Comparison of ENCODE assay signal across 9 cellular contexts in genomic region chr7:101602484-101603241, GRCh38. TPM values are rescaled to one million over a fixed set of nuclear protein-coding genes. Genes with fewer than 3 reads are reported as not detected.
DNase-seq lines count a peak whose midpoint lies in the region; ATAC-seq and TF ChIP-seq lines count a peak whose summit lies in the region.
"Had no signal": no experiment of that assay in that cellular context is flagged by ENCODE, and none has a peak within 500 bp of the region (broad histone marks: within the 10 kb centered on the region; RNA-seq: fewer than 3 reads in every experiment).

No MANE protein-coding gene starts in this region.

- no peak overlapping the region for H3K27ac ChIP-seq in endodermal cell (ENCODE audit: low read depth, low read length)

- H3K27me3 Mint-ChIP-seq in HFFc6 (ENCODE audit: insufficient read depth) (no peaks in the 10 kb centered on the region; the same call in 1 of the 2 replicates), endodermal cell (ENCODE audit: insufficient read depth) (peaks cover 2% of the 10 kb centered on the region)

- H3K9me3 Mint-ChIP-seq in HFFc6: no peaks in the 10 kb centered on the region
- no peaks in the 10 kb centered on the region for H3K9me3 Mint-ChIP-seq in endodermal cell

- no peak for ATAC-seq in HG02852 (IDR thresholded peaks at IDR 0.05; ENCODE audit: unreplicated experiment)

- no peak overlapping the region for H3K27ac Mint-ChIP-seq in HFFc6
- no peak overlapping the region for H3K27ac Mint-ChIP-seq in endodermal cell

- H3K27me3 ChIP-seq in endodermal cell (ENCODE audit: control insufficient read depth, insufficient read depth, low read length, poor library complexity, severe bottlenecking): no peaks in the 10 kb centered on the region

- H3K9ac ChIP-seq in endodermal cell (ENCODE audit: extremely low read depth, low read length, poor library complexity, severe bottlenecking): no peak overlapping the region

- WGBS in endodermal cell (ENCODE audit: insufficient coverage in 1 of 2, insufficient read length in 1 of 2), 2 experiments: 49 to 72% methylated on average over 8 to 25 of the region's 25 CpGs

- TF ChIP-seq CTCF in HFFc6 (IDR thresholded peaks at IDR 0.05) (peak; percentile 97), endodermal cell (conservative IDR thresholded peaks at IDR 0.05) (peak; percentile 99)

- no peaks in the 10 kb centered on the region for H3K9me3 ChIP-seq in endodermal cell (ENCODE audit: control insufficient read depth, low read length)

- H3K4me3 Mint-ChIP-seq in HFFc6 (no peak overlapping the region), endodermal cell (no peak overlapping the region)

- no peaks in the 10 kb centered on the region for H3K36me3 Mint-ChIP-seq in HFFc6 (ENCODE audit: low read depth)
- no peaks in the 10 kb centered on the region for H3K36me3 Mint-ChIP-seq in endodermal cell (ENCODE audit: low read depth)

- no peak overlapping the region for H3K4me3 ChIP-seq in endodermal cell (ENCODE audit: low read length)

- no peaks in the 10 kb centered on the region for H3K36me3 ChIP-seq in endodermal cell (ENCODE audit: control insufficient read depth, insufficient read depth, low read length)

- H3K4me1 ChIP-seq in endodermal cell (ENCODE audit: control insufficient read depth, insufficient read depth, low read length): no peaks in the 10 kb centered on the region

- H3K4me1 Mint-ChIP-seq in HFFc6 (ENCODE audit: low read depth): peaks cover 10% of the 10 kb centered on the region; the same call in 1 of the 2 replicates
- H3K4me1 Mint-ChIP-seq in endodermal cell: peaks cover 3% of the 10 kb centered on the region

- DNase-seq in COLO829 (ENCODE audit: low spot score) (peak; percentile 70), HFFc6 (peak; percentile 65), NCI-H82 treated with DMSO at 0.1 percent for 48 hours (lab: John Stamatoyannopoulos, UW; ENCODE audit: unreplicated experiment) (peak; percentile 22), endodermal cell (peak; percentile 98), middle frontal gyrus (ENCODE audit: extremely low spot score, low spot score) (peak; percentile 62)
- DNase-seq in activated CD8-positive, alpha-beta memory T cell treated with anti-CD3 and anti-CD28 coated beads for 24 hours: peak; percentile 87
- DNase-seq in stimulated activated CD8-positive, alpha-beta memory T cell treated with anti-CD3 and anti-CD28 coated beads, Interleukin-4, amount 100 ng/mL, for 1 hour (ENCODE audit: low read depth in 2 of 2, low spot score in 1 of 2): peak; percentile 27 to 43

RNA-seq across cellular contexts. Expression of gene MYL10, which starts 26.4 kb away (rescaled TPM):
- not detected for total RNA-seq in HFFc6 (2021; fragmentation: NEBNext Ultra II Directional; extraction: Animal tissue kit (Norgen Biotek cat#: 25700))
- total RNA-seq in endodermal cell: not detected
- polyA plus RNA-seq in endodermal cell (2013, experiment 1 of 2): not detected
- not detected for polyA plus RNA-seq in endodermal cell (2013, experiment 2 of 2)
- total RNA-seq: T-helper 1 cell treated with Interleukin-12 subunit alpha and Interleukin-12 subunit beta and Interleukin-4 antibody, amounts not matched to agents 30 ng/mL and 1 ng/mL, for 36 hours had no signal

Comparison
In these comparisons a context has a peak if more than half of its experiments do, and no peak if none do; other contexts are left out.
1. DNase-seq: peak in every context shown above with its lines; median percentile 98 in endodermal cell; 87 in activated CD8-positive, alpha-beta memory T cell treated with anti-CD3 and anti-CD28 coated beads for 24 hours; 70 in COLO829; 65 in HFFc6; 62 in middle frontal gyrus; 35 in stimulated activated CD8-positive, alpha-beta memory T cell treated with anti-CD3 and anti-CD28 coated beads, Interleukin-4, amount 100 ng/mL, for 1 hour; 22 in NCI-H82 treated with DMSO at 0.1 percent for 48 hours.